In genomic region chr20:13455713-13456112, GRCh38 we compare ENCODE assay signal across 19 cellular contexts.
DNase-seq lines count a peak whose midpoint lies in the region; ATAC-seq, FAIRE-seq and TF ChIP-seq lines count a peak whose summit lies in the region.
"Had no signal": no experiment of that assay in that cellular context is flagged by ENCODE, and none has a peak within 500 bp of the region (broad histone marks: within the 10 kb centered on the region; RNA-seq: fewer than 3 reads in every experiment).

No MANE protein-coding gene starts in this region.

- H3K4me3 ChIP-seq in AG09309 (ENCODE audit: control insufficient read depth, low read depth, low read length) (no peak overlapping the region), fibroblast of pulmonary artery (replicated peaks; ENCODE audit: low read depth, low read length) (no peak overlapping the region), HepG2 (replicated peaks in 1 of 3; ENCODE audit: insufficient read depth in 1 of 3, low read depth in 2 of 3, low read length in 3 of 3) (no peak overlapping the region)
- H3K4me3 ChIP-seq: K562, SJCRH30 had no signal

- TF ChIP-seq POLR2A in HepG2 (IDR thresholded peaks at IDR 0.05; ENCODE audit: insufficient read depth in 1 of 2, low read depth in 2 of 2, low read length in 2 of 2), result no peak

- no peaks in the 10 kb centered on the region for H3K27me3 ChIP-seq in HepG2 (ENCODE audit: control insufficient read depth in 1 of 2, insufficient read depth in 2 of 2, low read length in 2 of 2)
- H3K27me3 ChIP-seq: SJCRH30 had no signal

- H3K27ac ChIP-seq in HepG2 (ENCODE audit: extremely low read length, insufficient read depth, low read length), result no peak overlapping the region
- H3K27ac ChIP-seq: SJCRH30 had no signal

- H3K4me3 Mint-ChIP-seq in WTC11, result no peak overlapping the region
- H3K4me3 Mint-ChIP-seq in T-cell, result no peak overlapping the region
- H3K4me3 Mint-ChIP-seq: CD4-positive, CD25-positive, alpha-beta regulatory T cell; HFFc6 had no signal

- WGBS in HepG2 (ENCODE audit: low lambda C conversion rate), result 62% methylated on average over 3 of the region's 3 CpGs

- H3K9me3 ChIP-seq in HepG2 (ENCODE audit: low read length), result no peaks in the 10 kb centered on the region
- H3K9me3 ChIP-seq: SJCRH30 had no signal

- no TSS peak for BruUV-seq in HepG2 (replicated peaks; lab: Mats Ljungman, UMichigan)

- CTCF ChIA-PET in WTC11 (lab: Charles Lee) (no interaction called here), HepG2 (lab: Yijun Ruan, JAX; ENCODE audit: low intra/inter-chr PET ratio, low total read pairs) (no interaction called here), T-cell (lab: Charles Lee) (no interaction called here)

- ATAC-seq in WTC11, result no peak
- no peak for ATAC-seq in HepG2
- ATAC-seq in T-cell (replicated peaks in 1 of 4), result no peak
- ATAC-seq: K562 had no signal

- no peaks in the 10 kb centered on the region for H4K20me1 ChIP-seq in HepG2 (ENCODE audit: insufficient read depth, low read length)

- H3K9ac ChIP-seq in HepG2 (ENCODE audit: insufficient read depth, low read depth, low read length), result no peak overlapping the region

- H2AFZ ChIP-seq in HepG2 (ENCODE audit: low read length), result no peak overlapping the region

- TF ChIP-seq EP300 in HepG2 (IDR thresholded peaks at IDR 0.05; ENCODE audit: low read depth in 2 of 2, low read length in 2 of 2) (no peak), HepG2 (CRISPR knock-in tag; IDR thresholded peaks at IDR 0.05; ENCODE audit: borderline replicate concordance) (no peak)

- in situ Hi-C loops in HepG2 (cut with HindIII; ENCODE audit: extremely low pct_ligation_motif_present, low pct_unique_long_range_greater_than_20kb) (no loop called here), ACHN (cut with HindIII; ENCODE audit: low pct_ligation_motif_present, low pct_unique_long_range_greater_than_20kb, low sequenced_read_pairs) (no loop called here)

- POLR2A ChIA-PET in WTC11 (lab: Charles Lee), result no interaction called here
- POLR2A ChIA-PET in HepG2 (lab: Yijun Ruan, JAX), result no interaction called here
- POLR2A ChIA-PET in T-cell (lab: Charles Lee), result no interaction called here

- H3K36me3 ChIP-seq in HepG2 (replicated peaks in 1 of 2; ENCODE audit: control insufficient read depth in 1 of 2, insufficient read depth in 2 of 2, low read length in 2 of 2), result no peaks in the 10 kb centered on the region; a peak in 1 of 5 replicates
- H3K36me3 ChIP-seq: SJCRH30 had no signal

- intact Hi-C loops in HepG2 (cut with micrococcal nuclease; ENCODE audit: unreplicated experiment), result loop anchor here (5.0 kb wide), 2 partner anchors 33 to 317 kb away; no protein-coding TSS in a partner anchor

- H3K4me1 Mint-ChIP-seq in WTC11 (peaks cover 17% of the 10 kb centered on the region), T-cell (no peaks in the 10 kb centered on the region)
- H3K4me1 Mint-ChIP-seq: CD4-positive, CD25-positive, alpha-beta regulatory T cell had no signal

- no peak overlapping the region for H3K4me2 ChIP-seq in HepG2 (ENCODE audit: low read depth, low read length)

- TF ChIP-seq CTCF in AG09309 (IDR thresholded peaks at IDR 0.05; ENCODE audit: control insufficient read depth, insufficient read depth, low read depth, low read length, missing control alignments) (no peak), WTC11 (IDR thresholded peaks at IDR 0.05) (no peak), fibroblast of pulmonary artery (IDR thresholded peaks at IDR 0.05; ENCODE audit: low read length, missing control alignments) (no peak), HepG2 (CRISPR knock-in tag; IDR thresholded peaks at IDR 0.05) (no peak)

- H3K36me3 Mint-ChIP-seq in WTC11 (no peaks in the 10 kb centered on the region; the same call in 1 of the 2 replicates), T-cell (peaks cover 40% of the 10 kb centered on the region)

- no peak for FAIRE-seq in HepG2 (lab: Jason Lieb, UNC)
- FAIRE-seq: A204.1, HTR-8/SVneo, K562 had no signal

- peak overlapping the region; percentile 28; the same call in 1 of the 2 replicates for H3K27ac Mint-ChIP-seq in WTC11
- no peak overlapping the region for H3K27ac Mint-ChIP-seq in T-cell
- H3K27ac Mint-ChIP-seq: CD4-positive, CD25-positive, alpha-beta regulatory T cell; HFFc6 had no signal

- H3K9me3 Mint-ChIP-seq in WTC11 (peaks cover 9% of the 10 kb centered on the region), T-cell (peaks cover 0 to 5% (median 0%) of the 10 kb centered on the region in 3 donors)
- H3K9me3 Mint-ChIP-seq: HFFc6 had no signal

- H3K79me2 ChIP-seq in HepG2 (ENCODE audit: insufficient read depth, low read length), result no peaks in the 10 kb centered on the region

- H3K27me3 Mint-ChIP-seq in WTC11 (ENCODE audit: low read depth) (no peaks in the 10 kb centered on the region), T-cell (no peaks in the 10 kb centered on the region)
- H3K27me3 Mint-ChIP-seq: CD4-positive, CD25-positive, alpha-beta regulatory T cell had no signal

- TF ChIP-seq RAD21 in HepG2 (CRISPR knock-in tag; IDR thresholded peaks at IDR 0.05), result no peak

- H3K4me1 ChIP-seq in HepG2 (ENCODE audit: insufficient read depth, low read length), result peaks cover 37% of the 10 kb centered on the region
- H3K4me1 ChIP-seq: SJCRH30 had no signal

- DNase-seq in AG09309 (ENCODE audit: low read depth), result peak; percentile 49
- no peak for DNase-seq in WTC11 (ENCODE audit: low spot score)
- DNase-seq in fibroblast of pulmonary artery (ENCODE audit: low read depth), result peak; percentile 24
- DNase-seq in HepG2 (ENCODE audit: low spot score), result peak; percentile 15
- no peak for DNase-seq in ACHN
- no peak for DNase-seq in NCI-H1694 (lab: John Stamatoyannopoulos, UW)
- DNase-seq in T-cell, result no peak
- no peak for DNase-seq in activated CD8-positive, alpha-beta memory T cell treated with anti-CD3 and anti-CD28 coated beads, Interleukin-2, amount 50 U/mL, for 48 hours
- DNase-seq: CD4-positive, CD25-positive, alpha-beta regulatory T cell; DMS79 treated with DMSO at 0.1 percent for 48 hours; GDM1; HFFc6; NCI-H1105; NCI-H187; NCI-H510A treated with DMSO at 0.1 percent for 48 hours; SJCRH30 had no signal

TF ChIP-seq in WTC11, 78 proteins besides CTCF, POLR2A, EP300 and RAD21 (continues in another document):
- TF ChIP-seq ZNF671 (CRISPR knock-in tag; IDR thresholded peaks at IDR 0.05) (no peak), CREB1 (CRISPR knock-in tag; IDR thresholded peaks at IDR 0.05) (no peak), ELF4 (CRISPR knock-in tag; IDR thresholded peaks at IDR 0.05; ENCODE audit: low read depth) (no peak), FOXK1 (CRISPR knock-in tag; IDR thresholded peaks at IDR 0.05) (no peak), HMGA2 (CRISPR knock-in tag; IDR thresholded peaks at IDR 0.05) (no peak), ZNF232 (CRISPR knock-in tag; IDR thresholded peaks at IDR 0.05) (no peak), GRHL2 (CRISPR knock-in tag; IDR thresholded peaks at IDR 0.05; ENCODE audit: insufficient replicate concordance, severe bottlenecking) (no peak), MLX (CRISPR knock-in tag; IDR thresholded peaks at IDR 0.05) (no peak), ZBTB21 (CRISPR knock-in tag; IDR thresholded peaks at IDR 0.05; ENCODE audit: borderline replicate concordance) (no peak), NR2C2 (CRISPR knock-in tag; IDR thresholded peaks at IDR 0.05) (no peak), ZNF263 (CRISPR knock-in tag; IDR thresholded peaks at IDR 0.05; ENCODE audit: low read depth) (no peak), TEAD1 (CRISPR knock-in tag; IDR thresholded peaks at IDR 0.05) (no peak)

TF ChIP-seq in HepG2, 621 proteins besides CTCF, POLR2A, EP300 and RAD21:
- TF ChIP-seq ZNF556 (CRISPR knock-in tag; IDR thresholded peaks at IDR 0.05; ENCODE audit: borderline replicate concordance), result no peak
- TF ChIP-seq, protein P1, sequence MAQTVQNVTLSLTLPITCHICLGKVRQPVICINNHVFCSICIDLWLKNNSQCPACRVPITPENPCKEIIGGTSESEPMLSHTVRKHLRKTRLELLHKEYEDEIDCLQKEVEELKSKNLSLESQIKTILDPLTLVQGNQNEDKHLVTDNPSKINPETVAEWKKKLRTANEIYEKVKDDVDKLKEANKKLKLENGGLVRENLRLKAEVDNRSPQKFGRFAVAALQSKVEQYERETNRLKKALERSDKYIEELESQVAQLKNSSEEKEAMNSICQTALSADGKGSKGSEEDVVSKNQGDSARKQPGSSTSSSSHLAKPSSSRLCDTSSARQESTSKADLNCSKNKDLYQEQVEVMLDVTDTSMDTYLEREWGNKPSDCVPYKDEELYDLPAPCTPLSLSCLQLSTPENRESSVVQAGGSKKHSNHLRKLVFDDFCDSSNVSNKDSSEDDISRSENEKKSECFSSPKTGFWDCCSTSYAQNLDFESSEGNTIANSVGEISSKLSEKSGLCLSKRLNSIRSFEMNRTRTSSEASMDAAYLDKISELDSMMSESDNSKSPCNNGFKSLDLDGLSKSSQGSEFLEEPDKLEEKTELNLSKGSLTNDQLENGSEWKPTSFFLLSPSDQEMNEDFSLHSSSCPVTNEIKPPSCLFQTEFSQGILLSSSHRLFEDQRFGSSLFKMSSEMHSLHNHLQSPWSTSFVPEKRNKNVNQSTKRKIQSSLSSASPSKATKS (CRISPR knock-in tag; IDR thresholded peaks at IDR 0.05), result no peak
- no peak for TF ChIP-seq ZBTB26 (CRISPR knock-in tag; IDR thresholded peaks at IDR 0.05; ENCODE audit: borderline replicate concordance)
- TF ChIP-seq ZSCAN20 (CRISPR knock-in tag; IDR thresholded peaks at IDR 0.05; ENCODE audit: borderline replicate concordance), result no peak
- no peak for TF ChIP-seq ZNF235 (CRISPR knock-in tag; IDR thresholded peaks at IDR 0.05; ENCODE audit: borderline replicate concordance)
- no peak for TF ChIP-seq CENPBD1 (CRISPR knock-in tag; IDR thresholded peaks at IDR 0.05; ENCODE audit: borderline replicate concordance, low read depth)
- TF ChIP-seq TBX2 (CRISPR knock-in tag; IDR thresholded peaks at IDR 0.05; ENCODE audit: borderline replicate concordance), result peak; percentile 16; the same call in 1 of the 2 replicates

Comparison
In these comparisons a context has a peak if more than half of its experiments do, and no peak if none do; other contexts are left out.
1. DNase-seq: peak in AG09309 (single experiment), fibroblast of pulmonary artery (single experiment) and HepG2 (single experiment); none in WTC11 (single experiment), ACHN (single experiment), NCI-H1694 (single experiment), T-cell (0 of 34) and activated CD8-positive, alpha-beta memory T cell treated with anti-CD3 and anti-CD28 coated beads, Interleukin-2, amount 50 U/mL, for 48 hours (single experiment).